Comparison of ENCODE assay signal across 22 cellular contexts in genomic region chr13:105956891-105957290, GRCh38.
DNase-seq lines count a peak whose midpoint lies in the region; ATAC-seq and TF ChIP-seq lines count a peak whose summit lies in the region.
"Had no signal": no experiment of that assay in that cellular context is flagged by ENCODE, and none has a peak within 500 bp of the region (broad histone marks: within the 10 kb centered on the region; RNA-seq: fewer than 3 reads in every experiment).

No MANE protein-coding gene starts in this region.

- peaks cover 0 to 7% (median 0%) of the 10 kb centered on the region in 9 donors for H3K4me1 ChIP-seq in heart right ventricle
- H3K4me1 ChIP-seq in adipocyte (ENCODE audit: control insufficient read depth, insufficient read depth, low read length), result peaks cover 5% of the 10 kb centered on the region
- H3K4me1 ChIP-seq: HAP-1 had no signal

- H3K27me3 ChIP-seq in heart right ventricle (no peaks in the 10 kb centered on the region), adipocyte (replicated peaks; ENCODE audit: control insufficient read depth, insufficient read depth, low read length) (no peaks in the 10 kb centered on the region)

- no peak overlapping the region for H3K4me3 ChIP-seq in heart right ventricle
- peak overlapping the region; percentile 14 for H3K4me3 ChIP-seq in adipocyte (ENCODE audit: low read length)
- H3K4me3 ChIP-seq: GM23338, HAP-1, PC-9 had no signal

- H3K9ac ChIP-seq in adipocyte (ENCODE audit: low read length), result no peak overlapping the region
- H3K9ac ChIP-seq: KMS-11, SK-N-SH had no signal

- TF ChIP-seq CTCF in heart right ventricle (IDR thresholded peaks at IDR 0.05), result no peak

- peaks cover 0 to 23% (median 0%) of the 10 kb centered on the region in 11 donors for H3K9me3 ChIP-seq in heart right ventricle
- H3K9me3 ChIP-seq in adipocyte (ENCODE audit: control insufficient read depth, low read length), result no peaks in the 10 kb centered on the region
- H3K9me3 ChIP-seq: HAP-1, SK-N-SH had no signal

- 56 to 57% methylated on average over 6 of the region's 6 CpGs for WGBS in heart right ventricle, 2 donors

- H3K36me3 ChIP-seq in heart right ventricle (no peaks in the 10 kb centered on the region), adipocyte (ENCODE audit: control insufficient read depth, insufficient read depth, low read length, severe bottlenecking) (no peaks in the 10 kb centered on the region)
- H3K36me3 ChIP-seq: HAP-1 had no signal

- intact Hi-C loops in left cardiac atrium (cut with DNase I), result no loop called here
- intact Hi-C loops in heart right ventricle (cut with DNase I), result no loop called here

- ATAC-seq in left cardiac atrium (no peak), heart right ventricle (no peak)
- ATAC-seq: GM23338 had no signal

- no peak overlapping the region for H3K27ac ChIP-seq in heart right ventricle
- H3K27ac ChIP-seq: KMS-11, PC-9, RWPE1 had no signal

- DNase-seq in left cardiac atrium, result peak; percentile 33
- DNase-seq in heart right ventricle, result no peak
- DNase-seq in adipocyte (ENCODE audit: low read depth), result no peak
- peak; percentile 6 for DNase-seq in globus pallidus (ENCODE audit: low spot score)
- no peak for DNase-seq in DMS53 treated with DMSO at 0.1 percent for 48 hours (lab: John Stamatoyannopoulos, UW; ENCODE audit: unreplicated experiment)
- no peak for DNase-seq in NCI-H69 (lab: John Stamatoyannopoulos, UW)
- DNase-seq in DMS153 treated with DMSO at 0.1 percent for 48 hours (lab: John Stamatoyannopoulos, UW; ENCODE audit: unreplicated experiment), result no peak
- DNase-seq: CD4-positive, alpha-beta T cell; COR-L47; GDM1; NCI-H1092 treated with DMSO at 0.1 percent for 48 hours; NCI-H1436 treated with DMSO at 0.1 percent for 48 hours; NCI-H2029; NCI-H510A; NCI-H748 treated with DMSO at 0.1 percent for 48 hours; PC-9; SIG-M5; SK-N-SH had no signal

Comparison
In these comparisons a context has a peak if more than half of its experiments do, and no peak if none do; other contexts are left out.
1. DNase-seq: peak in left cardiac atrium (single experiment) and globus pallidus (single experiment); none in heart right ventricle (0 of 2), adipocyte (single experiment), DMS53 treated with DMSO at 0.1 percent for 48 hours (single experiment), NCI-H69 (single experiment) and DMS153 treated with DMSO at 0.1 percent for 48 hours (single experiment).